Comparison of ENCODE assay signal across 11 cellular contexts in genomic region chr6:149217466-149217888, GRCh38.
DNase-seq lines count a peak whose midpoint lies in the region; ATAC-seq and TF ChIP-seq lines count a peak whose summit lies in the region.
"Had no signal": no experiment of that assay in that cellular context is flagged by ENCODE, and none has a peak within 500 bp of the region (broad histone marks: within the 10 kb centered on the region; RNA-seq: fewer than 3 reads in every experiment).

No MANE protein-coding gene starts in this region.

- no peaks in the 10 kb centered on the region for H3K36me3 Mint-ChIP-seq in glutamatergic neuron (ENCODE audit: unreplicated experiment)

- TF ChIP-seq POLR2A in GM18505 (IDR thresholded peaks at IDR 0.05; ENCODE audit: borderline replicate concordance, extremely low read depth, insufficient read depth, insufficient read length) = no peak

- H3K4me1 Mint-ChIP-seq in glutamatergic neuron (ENCODE audit: low read depth, unreplicated experiment) = no peaks in the 10 kb centered on the region

- no peak overlapping the region for H3K27ac Mint-ChIP-seq in glutamatergic neuron (ENCODE audit: unreplicated experiment)

- ATAC-seq in GM18505 (IDR thresholded peaks at IDR 0.05; ENCODE audit: unreplicated experiment) (peak; percentile 47), GM19468 (IDR thresholded peaks at IDR 0.05; ENCODE audit: extremely low read depth, unreplicated experiment) (peak; percentile 72), HG03097 (IDR thresholded peaks at IDR 0.05; ENCODE audit: low FRiP score, unreplicated experiment) (peak; percentile 75)
- ATAC-seq: psoas muscle had no signal

- in situ Hi-C loops in SK-MEL-5 (cut with HindIII; ENCODE audit: low pct_unique_long_range_greater_than_20kb, low sequenced_read_pairs) = no loop called here

- TF ChIP-seq CTCF in glutamatergic neuron (IDR thresholded peaks at IDR 0.05; ENCODE audit: partially characterized antibody, unreplicated experiment) = no peak

- H3K4me3 Mint-ChIP-seq in glutamatergic neuron (ENCODE audit: unreplicated experiment) = no peak overlapping the region

- H3K9me3 Mint-ChIP-seq in glutamatergic neuron (ENCODE audit: unreplicated experiment) = no peaks in the 10 kb centered on the region

- no peaks in the 10 kb centered on the region for H3K27me3 Mint-ChIP-seq in glutamatergic neuron (ENCODE audit: unreplicated experiment)

- DNase-seq in SK-MEL-5 (ENCODE audit: low read depth, low spot score) = peak; percentile 20
- no peak for DNase-seq in OCI-M2 (lab: John Stamatoyannopoulos, UW; ENCODE audit: unreplicated experiment)
- no peak for DNase-seq in activated gamma-delta T cell treated with Interleukin-2 at 50 U/mL for 16 hours
- DNase-seq in glutamatergic neuron = no peak
- DNase-seq in AG08396 (ENCODE audit: low spot score) = no peak
- DNase-seq: Calu3, NCI-H774, psoas muscle had no signal
